Comparison of ENCODE assay signal across 1 cellular context in genomic region chr4:82044141-82044993, GRCh38.
TF ChIP-seq lines count a peak whose summit lies in the region.

No MANE protein-coding gene starts in this region.

TF ChIP-seq in WTC11, 78 proteins besides CTCF, POLR2A, EP300 and RAD21 (continued from another document):
- TF ChIP-seq, protein P1, sequence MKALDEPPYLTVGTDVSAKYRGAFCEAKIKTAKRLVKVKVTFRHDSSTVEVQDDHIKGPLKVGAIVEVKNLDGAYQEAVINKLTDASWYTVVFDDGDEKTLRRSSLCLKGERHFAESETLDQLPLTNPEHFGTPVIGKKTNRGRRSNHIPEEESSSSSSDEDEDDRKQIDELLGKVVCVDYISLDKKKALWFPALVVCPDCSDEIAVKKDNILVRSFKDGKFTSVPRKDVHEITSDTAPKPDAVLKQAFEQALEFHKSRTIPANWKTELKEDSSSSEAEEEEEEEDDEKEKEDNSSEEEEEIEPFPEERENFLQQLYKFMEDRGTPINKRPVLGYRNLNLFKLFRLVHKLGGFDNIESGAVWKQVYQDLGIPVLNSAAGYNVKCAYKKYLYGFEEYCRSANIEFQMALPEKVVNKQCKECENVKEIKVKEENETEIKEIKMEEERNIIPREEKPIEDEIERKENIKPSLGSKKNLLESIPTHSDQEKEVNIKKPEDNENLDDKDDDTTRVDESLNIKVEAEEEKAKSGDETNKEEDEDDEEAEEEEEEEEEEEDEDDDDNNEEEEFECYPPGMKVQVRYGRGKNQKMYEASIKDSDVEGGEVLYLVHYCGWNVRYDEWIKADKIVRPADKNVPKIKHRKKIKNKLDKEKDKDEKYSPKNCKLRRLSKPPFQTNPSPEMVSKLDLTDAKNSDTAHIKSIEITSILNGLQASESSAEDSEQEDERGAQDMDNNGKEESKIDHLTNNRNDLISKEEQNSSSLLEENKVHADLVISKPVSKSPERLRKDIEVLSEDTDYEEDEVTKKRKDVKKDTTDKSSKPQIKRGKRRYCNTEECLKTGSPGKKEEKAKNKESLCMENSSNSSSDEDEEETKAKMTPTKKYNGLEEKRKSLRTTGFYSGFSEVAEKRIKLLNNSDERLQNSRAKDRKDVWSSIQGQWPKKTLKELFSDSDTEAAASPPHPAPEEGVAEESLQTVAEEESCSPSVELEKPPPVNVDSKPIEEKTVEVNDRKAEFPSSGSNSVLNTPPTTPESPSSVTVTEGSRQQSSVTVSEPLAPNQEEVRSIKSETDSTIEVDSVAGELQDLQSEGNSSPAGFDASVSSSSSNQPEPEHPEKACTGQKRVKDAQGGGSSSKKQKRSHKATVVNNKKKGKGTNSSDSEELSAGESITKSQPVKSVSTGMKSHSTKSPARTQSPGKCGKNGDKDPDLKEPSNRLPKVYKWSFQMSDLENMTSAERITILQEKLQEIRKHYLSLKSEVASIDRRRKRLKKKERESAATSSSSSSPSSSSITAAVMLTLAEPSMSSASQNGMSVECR (CRISPR knock-in tag; IDR thresholded peaks at IDR 0.05; ENCODE audit: borderline replicate concordance): peak; percentile 70; the same call in 1 of the 2 replicates
- TF ChIP-seq, protein P2, sequence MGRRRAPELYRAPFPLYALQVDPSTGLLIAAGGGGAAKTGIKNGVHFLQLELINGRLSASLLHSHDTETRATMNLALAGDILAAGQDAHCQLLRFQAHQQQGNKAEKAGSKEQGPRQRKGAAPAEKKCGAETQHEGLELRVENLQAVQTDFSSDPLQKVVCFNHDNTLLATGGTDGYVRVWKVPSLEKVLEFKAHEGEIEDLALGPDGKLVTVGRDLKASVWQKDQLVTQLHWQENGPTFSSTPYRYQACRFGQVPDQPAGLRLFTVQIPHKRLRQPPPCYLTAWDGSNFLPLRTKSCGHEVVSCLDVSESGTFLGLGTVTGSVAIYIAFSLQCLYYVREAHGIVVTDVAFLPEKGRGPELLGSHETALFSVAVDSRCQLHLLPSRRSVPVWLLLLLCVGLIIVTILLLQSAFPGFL (CRISPR knock-in tag; IDR thresholded peaks at IDR 0.05; ENCODE audit: borderline replicate concordance): no peak
- TF ChIP-seq MYBL2 (CRISPR knock-in tag; IDR thresholded peaks at IDR 0.05): 0 out of 2 replicates have a peak, but pooled peaks have one; percentile 60
